Comparison of ENCODE assay signal across 22 cellular contexts in the genomic region with DNA sequence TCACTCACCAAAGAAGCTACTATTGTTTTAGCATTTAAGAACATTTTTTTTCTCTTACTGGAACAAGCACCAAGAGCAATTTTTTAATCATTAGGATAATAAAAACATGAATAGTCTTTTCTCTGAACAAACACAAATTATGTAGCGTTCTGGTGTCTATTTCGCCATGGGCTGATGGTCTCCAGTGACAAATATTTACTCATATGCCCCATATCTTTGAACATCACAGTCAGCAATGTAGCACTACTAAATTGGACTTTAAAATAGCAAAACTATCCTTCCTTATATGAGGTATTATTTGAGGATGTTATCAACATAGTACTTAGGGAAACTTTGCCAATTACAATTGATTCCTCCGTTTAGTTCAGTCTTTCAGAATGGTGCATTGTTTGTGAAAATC.
"Had no signal": no experiment of that assay in that cellular context is flagged by ENCODE, and none has a peak within 500 bp of the region (broad histone marks: within the 10 kb centered on the region; RNA-seq: fewer than 3 reads in every experiment).

No MANE protein-coding gene starts in this region.

- H3K27me3 ChIP-seq: neural progenitor cell, spleen, suprapubic skin, transverse colon, upper lobe of right lung, uterus had no signal

- H3K4me1 ChIP-seq: neural progenitor cell, prostate gland, spleen, suprapubic skin, transverse colon, upper lobe of right lung, uterus had no signal

- ATAC-seq: effector memory CD8-positive, alpha-beta T cell; left lobe of liver; mucosa of descending colon; natural killer cell treated with Interleukin-12 subunit alpha and Interleukin-12 subunit beta and Interleukin-15 and Interleukin-18, amount 100 ng/mL, for 72 hours; right cardiac atrium; stimulated activated memory B cell treated with anti-CD40 and anti-IgM and Interleukin-4, amounts not matched to agents 10 μg/mL and 1 μg/mL and 100 μg/mL, for 72 hours; upper lobe of right lung had no signal

- H3K4me2 ChIP-seq: neural progenitor cell had no signal

- H3K27ac ChIP-seq: neural progenitor cell, prostate gland, skin epidermis, spleen, suprapubic skin, upper lobe of right lung, uterus had no signal

- H3K4me3 ChIP-seq: lung, mucosa of descending colon, neural progenitor cell, prostate gland, skin epidermis, spleen, suprapubic skin, transverse colon, upper lobe of right lung, uterus had no signal

- H2AFZ ChIP-seq: neural progenitor cell had no signal

- H3K9me3 ChIP-seq: mucosa of descending colon, prostate gland, spleen, suprapubic skin, transverse colon, upper lobe of right lung, uterus had no signal

- H3K36me3 ChIP-seq: neural progenitor cell, prostate gland, spleen, suprapubic skin, transverse colon, upper lobe of right lung, uterus had no signal

- DNase-seq: cortex of kidney; effector memory CD8-positive, alpha-beta T cell; erythroblast; head of caudate nucleus; mucosa of descending colon; right cardiac atrium; spleen; stimulated activated CD4-positive, alpha-beta T cell treated with anti-CD3 and anti-CD28 coated beads, Interleukin-4, amount 100 ng/mL, for 4 hours; transverse colon; upper lobe of right lung; uterus had no signal

- H3K9ac ChIP-seq: neural progenitor cell had no signal

- FAIRE-seq: endometrium, frontal cortex, keratinocyte had no signal
